Comparison of ENCODE assay signal across 8 cellular contexts in the genomic region with DNA sequence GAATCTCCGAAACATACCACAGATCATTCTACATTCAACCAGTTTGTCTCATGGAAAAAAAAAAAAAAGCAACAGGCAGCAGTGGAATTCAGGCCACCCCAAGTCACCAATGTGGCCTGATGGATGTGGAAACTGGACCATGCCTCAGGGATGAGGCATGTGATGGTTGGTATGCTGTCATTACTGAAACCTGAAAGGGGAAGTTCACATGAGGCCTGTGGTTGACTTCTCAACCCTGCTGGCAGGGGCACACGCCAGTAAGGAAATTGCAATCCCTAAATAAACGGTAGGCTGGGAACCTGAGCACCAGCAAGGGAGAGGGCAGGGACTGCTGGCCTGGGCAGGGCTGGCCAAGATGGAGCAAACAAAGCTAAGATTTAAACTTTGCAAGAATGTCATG.
DNase-seq lines count a peak whose midpoint lies in the region; ATAC-seq, FAIRE-seq and TF ChIP-seq lines count a peak whose summit lies in the region.

No MANE protein-coding gene starts in this region.

- no peak for TF ChIP-seq RAD21 in HepG2 (CRISPR knock-in tag; IDR thresholded peaks at IDR 0.05)

- H3K79me2 ChIP-seq in HepG2 (ENCODE audit: insufficient read depth, low read length): no peaks in the 10 kb centered on the region

- DNase-seq in right lobe of liver (peak in 1 of 3 donors; percentile 16), HepG2 (ENCODE audit: low spot score) (no peak), M059J (ENCODE audit: low read depth) (peak; percentile 90), fibroblast of peridontal ligament (ENCODE audit: extremely low read depth) (peak; percentile 71), GM10248 (ENCODE audit: extremely low spot score) (no peak), dermis blood vessel endothelial cell (no peak)

- POLR2A ChIA-PET in HepG2 (lab: Yijun Ruan, JAX) (no interaction called here), GM10248 (lab: Yijun Ruan, JAX) (no interaction called here)

- FAIRE-seq in HepG2 (lab: Jason Lieb, UNC): no peak

- no TSS peak for BruUV-seq in HepG2 (replicated peaks; lab: Mats Ljungman, UMichigan)

- no peak overlapping the region for H3K4me2 ChIP-seq in HepG2 (ENCODE audit: low read depth, low read length)

- no peak for TF ChIP-seq POLR2A in right lobe of liver (IDR thresholded peaks at IDR 0.05)
- no peak for TF ChIP-seq POLR2A in HepG2 (IDR thresholded peaks at IDR 0.05; ENCODE audit: insufficient read depth in 1 of 2, low read depth in 2 of 2, low read length in 2 of 2)

- CTCF ChIA-PET in HepG2 (lab: Yijun Ruan, JAX; ENCODE audit: low intra/inter-chr PET ratio, low total read pairs): no interaction called here
- CTCF ChIA-PET in GM10248 (lab: Yijun Ruan, JAX): no interaction called here

- H3K9ac ChIP-seq in HepG2 (ENCODE audit: insufficient read depth, low read depth, low read length): no peak overlapping the region

- ATAC-seq in right lobe of liver (peak; percentile 33 to 59 (median 43)), HepG2 (no peak), GM21528 (IDR thresholded peaks at IDR 0.05; ENCODE audit: low FRiP score, unreplicated experiment) (no peak), HG03460 (IDR thresholded peaks at IDR 0.05; ENCODE audit: unreplicated experiment) (no peak)

- H3K4me1 ChIP-seq in right lobe of liver (no peaks in the 10 kb centered on the region), HepG2 (ENCODE audit: insufficient read depth, low read length) (no peaks in the 10 kb centered on the region)

- TF ChIP-seq CTCF in right lobe of liver (IDR thresholded peaks at IDR 0.05) (no peak), HepG2 (CRISPR knock-in tag; IDR thresholded peaks at IDR 0.05) (no peak), GM10248 (IDR thresholded peaks at IDR 0.05; ENCODE audit: control extremely low read depth, extremely low read depth, low read depth, missing control alignments) (no peak)

- H3K4me3 ChIP-seq in right lobe of liver (no peak overlapping the region), HepG2 (replicated peaks in 1 of 3; ENCODE audit: insufficient read depth in 1 of 3, low read depth in 2 of 3, low read length in 3 of 3) (no peak overlapping the region)

- H4K20me1 ChIP-seq in HepG2 (ENCODE audit: insufficient read depth, low read length): no peaks in the 10 kb centered on the region

- no peak for TF ChIP-seq EP300 in HepG2 (IDR thresholded peaks at IDR 0.05; ENCODE audit: low read depth in 2 of 2, low read length in 2 of 2)
- no peak for TF ChIP-seq EP300 in HepG2 (CRISPR knock-in tag; IDR thresholded peaks at IDR 0.05; ENCODE audit: borderline replicate concordance)

- 25% methylated on average over 3 of the region's 3 CpGs for WGBS in right lobe of liver (ENCODE audit: insufficient coverage, low coverage, low lambda C conversion rate, missing lambda C conversion rate)
- 0% methylated on average over 3 of the region's 3 CpGs for WGBS in HepG2 (ENCODE audit: low lambda C conversion rate)

- in situ Hi-C loops in HepG2 (cut with HindIII; ENCODE audit: extremely low pct_ligation_motif_present, low pct_unique_long_range_greater_than_20kb): no loop called here

- intact Hi-C loops in right lobe of liver (cut with DNase I) (no loop called here), HepG2 (cut with micrococcal nuclease; ENCODE audit: unreplicated experiment) (no loop called here)

- no peak overlapping the region for H2AFZ ChIP-seq in HepG2 (ENCODE audit: low read length)

- H3K27ac ChIP-seq in right lobe of liver (no peak overlapping the region), HepG2 (ENCODE audit: extremely low read length, insufficient read depth, low read length) (no peak overlapping the region)

- H3K27me3 ChIP-seq in right lobe of liver: no peaks in the 10 kb centered on the region
- H3K27me3 ChIP-seq in HepG2 (ENCODE audit: control insufficient read depth in 1 of 2, insufficient read depth in 2 of 2, low read length in 2 of 2): no peaks in the 10 kb centered on the region

- H3K36me3 ChIP-seq in right lobe of liver (no peaks in the 10 kb centered on the region), HepG2 (replicated peaks in 1 of 2; ENCODE audit: control insufficient read depth in 1 of 2, insufficient read depth in 2 of 2, low read length in 2 of 2) (no peaks in the 10 kb centered on the region)

- H3K9me3 ChIP-seq in right lobe of liver: peaks cover 0 to 9% (median 0%) of the 10 kb centered on the region in 4 donors
- no peaks in the 10 kb centered on the region for H3K9me3 ChIP-seq in HepG2 (ENCODE audit: low read length)

TF ChIP-seq in HepG2, 621 proteins besides CTCF, POLR2A, EP300 and RAD21 (continues in another document):
- TF ChIP-seq ZNF839 (CRISPR knock-in tag; IDR thresholded peaks at IDR 0.05; ENCODE audit: borderline replicate concordance): no peak
- no peak for TF ChIP-seq EEA1 (CRISPR knock-in tag; IDR thresholded peaks at IDR 0.05; ENCODE audit: borderline replicate concordance)
- TF ChIP-seq, protein P1, sequence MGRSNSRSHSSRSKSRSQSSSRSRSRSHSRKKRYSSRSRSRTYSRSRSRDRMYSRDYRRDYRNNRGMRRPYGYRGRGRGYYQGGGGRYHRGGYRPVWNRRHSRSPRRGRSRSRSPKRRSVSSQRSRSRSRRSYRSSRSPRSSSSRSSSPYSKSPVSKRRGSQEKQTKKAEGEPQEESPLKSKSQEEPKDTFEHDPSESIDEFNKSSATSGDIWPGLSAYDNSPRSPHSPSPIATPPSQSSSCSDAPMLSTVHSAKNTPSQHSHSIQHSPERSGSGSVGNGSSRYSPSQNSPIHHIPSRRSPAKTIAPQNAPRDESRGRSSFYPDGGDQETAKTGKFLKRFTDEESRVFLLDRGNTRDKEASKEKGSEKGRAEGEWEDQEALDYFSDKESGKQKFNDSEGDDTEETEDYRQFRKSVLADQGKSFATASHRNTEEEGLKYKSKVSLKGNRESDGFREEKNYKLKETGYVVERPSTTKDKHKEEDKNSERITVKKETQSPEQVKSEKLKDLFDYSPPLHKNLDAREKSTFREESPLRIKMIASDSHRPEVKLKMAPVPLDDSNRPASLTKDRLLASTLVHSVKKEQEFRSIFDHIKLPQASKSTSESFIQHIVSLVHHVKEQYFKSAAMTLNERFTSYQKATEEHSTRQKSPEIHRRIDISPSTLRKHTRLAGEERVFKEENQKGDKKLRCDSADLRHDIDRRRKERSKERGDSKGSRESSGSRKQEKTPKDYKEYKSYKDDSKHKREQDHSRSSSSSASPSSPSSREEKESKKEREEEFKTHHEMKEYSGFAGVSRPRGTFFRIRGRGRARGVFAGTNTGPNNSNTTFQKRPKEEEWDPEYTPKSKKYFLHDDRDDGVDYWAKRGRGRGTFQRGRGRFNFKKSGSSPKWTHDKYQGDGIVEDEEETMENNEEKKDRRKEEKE (IDR thresholded peaks at IDR 0.05): no peak
- TF ChIP-seq, protein P2, sequence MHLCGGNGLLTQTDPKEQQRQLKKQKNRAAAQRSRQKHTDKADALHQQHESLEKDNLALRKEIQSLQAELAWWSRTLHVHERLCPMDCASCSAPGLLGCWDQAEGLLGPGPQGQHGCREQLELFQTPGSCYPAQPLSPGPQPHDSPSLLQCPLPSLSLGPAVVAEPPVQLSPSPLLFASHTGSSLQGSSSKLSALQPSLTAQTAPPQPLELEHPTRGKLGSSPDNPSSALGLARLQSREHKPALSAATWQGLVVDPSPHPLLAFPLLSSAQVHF (CRISPR knock-in tag; IDR thresholded peaks at IDR 0.05): no peak
- TF ChIP-seq, protein P3, sequence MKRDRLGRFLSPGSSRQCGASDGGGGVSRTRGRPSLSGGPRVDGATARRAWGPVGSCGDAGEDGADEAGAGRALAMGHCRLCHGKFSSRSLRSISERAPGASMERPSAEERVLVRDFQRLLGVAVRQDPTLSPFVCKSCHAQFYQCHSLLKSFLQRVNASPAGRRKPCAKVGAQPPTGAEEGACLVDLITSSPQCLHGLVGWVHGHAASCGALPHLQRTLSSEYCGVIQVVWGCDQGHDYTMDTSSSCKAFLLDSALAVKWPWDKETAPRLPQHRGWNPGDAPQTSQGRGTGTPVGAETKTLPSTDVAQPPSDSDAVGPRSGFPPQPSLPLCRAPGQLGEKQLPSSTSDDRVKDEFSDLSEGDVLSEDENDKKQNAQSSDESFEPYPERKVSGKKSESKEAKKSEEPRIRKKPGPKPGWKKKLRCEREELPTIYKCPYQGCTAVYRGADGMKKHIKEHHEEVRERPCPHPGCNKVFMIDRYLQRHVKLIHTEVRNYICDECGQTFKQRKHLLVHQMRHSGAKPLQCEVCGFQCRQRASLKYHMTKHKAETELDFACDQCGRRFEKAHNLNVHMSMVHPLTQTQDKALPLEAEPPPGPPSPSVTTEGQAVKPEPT (CRISPR knock-in tag; IDR thresholded peaks at IDR 0.05; ENCODE audit: low read depth): no peak
- TF ChIP-seq, protein P4, sequence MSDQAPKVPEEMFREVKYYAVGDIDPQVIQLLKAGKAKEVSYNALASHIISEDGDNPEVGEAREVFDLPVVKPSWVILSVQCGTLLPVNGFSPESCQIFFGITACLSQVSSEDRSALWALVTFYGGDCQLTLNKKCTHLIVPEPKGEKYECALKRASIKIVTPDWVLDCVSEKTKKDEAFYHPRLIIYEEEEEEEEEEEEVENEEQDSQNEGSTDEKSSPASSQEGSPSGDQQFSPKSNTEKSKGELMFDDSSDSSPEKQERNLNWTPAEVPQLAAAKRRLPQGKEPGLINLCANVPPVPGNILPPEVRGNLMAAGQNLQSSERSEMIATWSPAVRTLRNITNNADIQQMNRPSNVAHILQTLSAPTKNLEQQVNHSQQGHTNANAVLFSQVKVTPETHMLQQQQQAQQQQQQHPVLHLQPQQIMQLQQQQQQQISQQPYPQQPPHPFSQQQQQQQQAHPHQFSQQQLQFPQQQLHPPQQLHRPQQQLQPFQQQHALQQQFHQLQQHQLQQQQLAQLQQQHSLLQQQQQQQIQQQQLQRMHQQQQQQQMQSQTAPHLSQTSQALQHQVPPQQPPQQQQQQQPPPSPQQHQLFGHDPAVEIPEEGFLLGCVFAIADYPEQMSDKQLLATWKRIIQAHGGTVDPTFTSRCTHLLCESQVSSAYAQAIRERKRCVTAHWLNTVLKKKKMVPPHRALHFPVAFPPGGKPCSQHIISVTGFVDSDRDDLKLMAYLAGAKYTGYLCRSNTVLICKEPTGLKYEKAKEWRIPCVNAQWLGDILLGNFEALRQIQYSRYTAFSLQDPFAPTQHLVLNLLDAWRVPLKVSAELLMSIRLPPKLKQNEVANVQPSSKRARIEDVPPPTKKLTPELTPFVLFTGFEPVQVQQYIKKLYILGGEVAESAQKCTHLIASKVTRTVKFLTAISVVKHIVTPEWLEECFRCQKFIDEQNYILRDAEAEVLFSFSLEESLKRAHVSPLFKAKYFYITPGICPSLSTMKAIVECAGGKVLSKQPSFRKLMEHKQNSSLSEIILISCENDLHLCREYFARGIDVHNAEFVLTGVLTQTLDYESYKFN (CRISPR knock-in tag; conservative IDR thresholded peaks at IDR 0.05): no peak
- no peak for TF ChIP-seq ZNF263 (CRISPR knock-in tag; IDR thresholded peaks at IDR 0.05)
- TF ChIP-seq XBP1 (CRISPR knock-in tag; IDR thresholded peaks at IDR 0.05): no peak
- TF ChIP-seq MLLT10 (CRISPR knock-in tag; IDR thresholded peaks at IDR 0.05): no peak
- TF ChIP-seq SMYD3 (CRISPR knock-in tag; IDR thresholded peaks at IDR 0.05): no peak
- TF ChIP-seq MED13 (CRISPR knock-in tag; IDR thresholded peaks at IDR 0.05): no peak

Comparison
In these comparisons a context has a peak if more than half of its experiments do, and no peak if none do; other contexts are left out.
1. ATAC-seq: peak in right lobe of liver (4 of 4); none in HepG2 (single experiment), GM21528 (single experiment) and HG03460 (single experiment).
2. DNase-seq: peak in M059J (single experiment) and fibroblast of peridontal ligament (single experiment); none in HepG2 (single experiment), GM10248 (single experiment) and dermis blood vessel endothelial cell (single experiment).